In genomic region chr2:134918518-134919359, GRCh38 we compare ENCODE assay signal across 8 cellular contexts.
DNase-seq lines count a peak whose midpoint lies in the region; ATAC-seq and FAIRE-seq lines count a peak whose summit lies in the region.

Gene CCNT2, plus strand, starts transcription at chr2:134918822. Its CDS starts 33 bp downstream, at chr2:134918855.

- peak within 1 kb of the TSS; percentile 97 to 99 for H3K27ac Mint-ChIP-seq in effector memory CD8-positive, alpha-beta T cell

- no peaks in the 10 kb centered on the region for H3K9me3 Mint-ChIP-seq in effector memory CD8-positive, alpha-beta T cell

- peak; percentile 99 for DNase-seq in COLO668 (lab: John Stamatoyannopoulos, UW; ENCODE audit: unreplicated experiment)
- peak; percentile 95 for DNase-seq in HTR-8/SVneo (ENCODE audit: insufficient read length, low spot score)
- DNase-seq in NOMO-1 treated with dmso at 0.1 percent for 144 hours (lab: John Stamatoyannopoulos, UW; ENCODE audit: unreplicated experiment), result peak; percentile 99
- peak; percentile 98 to 99 (median 99) for DNase-seq in activated CD8-positive, alpha-beta memory T cell treated with anti-CD3 and anti-CD28 coated beads for 48 hours (ENCODE audit: low read depth in 2 of 3, low spot score in 2 of 3)
- peak; percentile 99 for DNase-seq in effector memory CD8-positive, alpha-beta T cell
- DNase-seq in medulla oblongata (ENCODE audit: extremely low spot score), result peak; percentile 99
- peak; percentile 99 for DNase-seq in stimulated activated CD8-positive, alpha-beta memory T cell treated with anti-CD3 and anti-CD28 coated beads, Interleukin-12 subunit alpha, Interleukin-12 subunit beta, amount 100 ng/mL, for 1 hour (ENCODE audit: low read depth)

- H3K27me3 Mint-ChIP-seq in effector memory CD8-positive, alpha-beta T cell, result no peaks in the 10 kb centered on the region

- FAIRE-seq in HTR-8/SVneo (lab: Jason Lieb, UNC), result peak; percentile 96

- ATAC-seq in GM21367 (IDR thresholded peaks at IDR 0.05; ENCODE audit: unreplicated experiment), result peak; percentile 82
- ATAC-seq in effector memory CD8-positive, alpha-beta T cell (replicated peaks), result peak; percentile 81

- peaks cover 15 to 34% of the 10 kb centered on the region in 2 donors for H3K4me1 Mint-ChIP-seq in effector memory CD8-positive, alpha-beta T cell (ENCODE audit: low read depth in 2 of 2)

- H3K36me3 Mint-ChIP-seq in effector memory CD8-positive, alpha-beta T cell (ENCODE audit: insufficient read depth), result peaks cover 28% of the 10 kb centered on the region

- peak within 1 kb of the TSS; percentile 93 to 98 for H3K4me3 Mint-ChIP-seq in effector memory CD8-positive, alpha-beta T cell

Comparison
In these comparisons a context has a peak if more than half of its experiments do, and no peak if none do; other contexts are left out.
1. Peak in every context shown above with its lines: DNase-seq and ATAC-seq.